11 cellular contexts compared by ENCODE assay signal in genomic region chr16:55501549-55502322, GRCh38. TPM values are rescaled to one million over a fixed set of nuclear protein-coding genes. Genes with fewer than 3 reads are reported as not detected.
DNase-seq lines count a peak whose midpoint lies in the region; ATAC-seq and TF ChIP-seq lines count a peak whose summit lies in the region.
"Had no signal": no experiment of that assay in that cellular context is flagged by ENCODE, and none has a peak within 500 bp of the region (broad histone marks: within the 10 kb centered on the region; RNA-seq: fewer than 3 reads in every experiment).

No MANE protein-coding gene starts in this region.

- H3K36me3 ChIP-seq in left ventricle myocardium inferior, result peaks cover 9% of the 10 kb centered on the region
- H3K36me3 ChIP-seq in kidney epithelial cell (ENCODE audit: control insufficient read depth, insufficient read depth, low read length), result no peaks in the 10 kb centered on the region
- H3K36me3 ChIP-seq: HAP-1 had no signal

- H3K27me3 ChIP-seq in left ventricle myocardium inferior (ENCODE audit: low read depth) (no peaks in the 10 kb centered on the region), kidney epithelial cell (ENCODE audit: control insufficient read depth, insufficient read depth, low read length) (no peaks in the 10 kb centered on the region)
- H3K27me3 ChIP-seq: BLaER1 treated with 17β-estradiol and CSF1 and Interleukin-3, amounts not matched to agents 10 nM and 100 nM had no signal

- CTCF ChIA-PET in activated CD4-positive, alpha-beta T cell treated with anti-CD3 and anti-CD28 coated beads for 36 hours (lab: Charles Lee), result interaction anchor here (0.6 to 1.2 kb wide), 3 partner anchors 11 to 340 kb away, joined by 3 read pairs; no protein-coding TSS in a partner anchor

- H3K36me3 Mint-ChIP-seq in activated CD4-positive, alpha-beta T cell treated with anti-CD3 and anti-CD28 coated beads for 36 hours (ENCODE audit: low read depth), result no peaks in the 10 kb centered on the region

- H3K9me3 ChIP-seq in left ventricle myocardium inferior (replicated peaks), result no peaks in the 10 kb centered on the region
- H3K9me3 ChIP-seq: BLaER1 treated with 17β-estradiol and CSF1 and Interleukin-3, amounts not matched to agents 10 nM and 100 nM; HAP-1 had no signal

- H3K4me3 Mint-ChIP-seq in activated CD4-positive, alpha-beta T cell treated with anti-CD3 and anti-CD28 coated beads for 36 hours, result no peak overlapping the region

- DNase-seq in left ventricle myocardium inferior (no peak), left cardiac atrium (no peak), amniotic epithelial cell (ENCODE audit: low read depth) (peak; percentile 42), kidney epithelial cell (ENCODE audit: low read depth) (no peak), omental fat pad (ENCODE audit: low spot score) (no peak), putamen (ENCODE audit: low spot score) (no peak)
- no peak for DNase-seq in activated CD4-positive, alpha-beta T cell treated with anti-CD3 and anti-CD28 coated beads for 36 hours
- DNase-seq: activated T-cell treated with anti-CD3 and anti-CD28 coated beads, Interleukin-2, amount 50 U/mL, for 1 hour had no signal

- H3K9me3 Mint-ChIP-seq in activated CD4-positive, alpha-beta T cell treated with anti-CD3 and anti-CD28 coated beads for 36 hours (ENCODE audit: low read depth), result no peaks in the 10 kb centered on the region

- TF ChIP-seq CTCF in left ventricle myocardium inferior (IDR thresholded peaks at IDR 0.05; ENCODE audit: borderline replicate concordance) (peak; percentile 21), kidney epithelial cell (IDR thresholded peaks at IDR 0.05; ENCODE audit: insufficient read depth, low read length, poor library complexity, severe bottlenecking) (peak; percentile 44), omental fat pad (IDR thresholded peaks at IDR 0.05) (no peak)

- H3K27ac Mint-ChIP-seq in activated CD4-positive, alpha-beta T cell treated with anti-CD3 and anti-CD28 coated beads for 36 hours, result no peak overlapping the region

- H3K4me3 ChIP-seq in left ventricle myocardium inferior (no peak overlapping the region), kidney epithelial cell (ENCODE audit: low read depth, low read length) (no peak overlapping the region)
- H3K4me3 ChIP-seq: BLaER1 treated with 17β-estradiol and CSF1 and Interleukin-3, amounts not matched to agents 10 nM and 100 nM; HAP-1 had no signal

- peak overlapping the region; percentile 70 for H3K27ac ChIP-seq in left ventricle myocardium inferior (replicated peaks)

- intact Hi-C loops in left ventricle myocardium inferior (cut with micrococcal nuclease), result no loop called here
- intact Hi-C loops in left cardiac atrium (cut with DNase I), result no loop called here
- intact Hi-C loops in activated CD4-positive, alpha-beta T cell treated with anti-CD3 and anti-CD28 coated beads for 36 hours (cut with DNase I, micrococcal nuclease), result no loop called here

- H3K4me1 ChIP-seq in left ventricle myocardium inferior, result peaks cover 56% of the 10 kb centered on the region
- H3K4me1 ChIP-seq: HAP-1 had no signal

- H3K27me3 Mint-ChIP-seq in activated CD4-positive, alpha-beta T cell treated with anti-CD3 and anti-CD28 coated beads for 36 hours, result no peaks in the 10 kb centered on the region

- ATAC-seq in left cardiac atrium, result no peak
- no peak for ATAC-seq in GM21423 (IDR thresholded peaks at IDR 0.05; ENCODE audit: unreplicated experiment)
- no peak for ATAC-seq in omental fat pad (ENCODE audit: low FRiP score)
- ATAC-seq in activated CD4-positive, alpha-beta T cell treated with anti-CD3 and anti-CD28 coated beads for 36 hours, result no peak

- POLR2A ChIA-PET in activated CD4-positive, alpha-beta T cell treated with anti-CD3 and anti-CD28 coated beads for 36 hours (lab: Charles Lee), result no interaction called here

- H3K4me1 Mint-ChIP-seq in activated CD4-positive, alpha-beta T cell treated with anti-CD3 and anti-CD28 coated beads for 36 hours, result peaks cover 17% of the 10 kb centered on the region

RNA-seq across cellular contexts. Expression of gene LPCAT2, which starts 7.1 kb away (rescaled TPM):
- 6.9 TPM for total RNA-seq in left ventricle myocardium inferior
- total RNA-seq in left cardiac atrium, result 10 to 100 TPM; 10.8 to 12.2 TPM
- 3.1 and 4.2 TPM in 2 replicates for total RNA-seq in kidney epithelial cell
- total RNA-seq in omental fat pad, result 10 to 100 TPM in 3 of 4 donors, 1 to 10 TPM in 1; 9.6 to 20.5 (median 15.9) TPM
- total RNA-seq in activated CD4-positive, alpha-beta T cell treated with anti-CD3 and anti-CD28 coated beads for 36 hours, result under 1 TPM; 0.37 to 0.59 TPM

RNA-seq across cellular contexts. Expression of gene MMP2, which starts 22.7 kb away (rescaled TPM):
- total RNA-seq in left ventricle myocardium inferior (87.4 TPM), left cardiac atrium (100 to 1,000 TPM; 153 to 204 TPM), kidney epithelial cell (188 and 216 TPM in 2 replicates), omental fat pad (100 to 1,000 TPM; 217 to 549 (median 381) TPM)
- not detected for total RNA-seq in activated CD4-positive, alpha-beta T cell treated with anti-CD3 and anti-CD28 coated beads for 36 hours

Comparison
In these comparisons a context has a peak if more than half of its experiments do, and no peak if none do; other contexts are left out.
1. CTCF ChIP-seq: peak in left ventricle myocardium inferior (single experiment) and kidney epithelial cell (single experiment); none in omental fat pad (0 of 3).
2. RNA of gene MMP2, which starts 22.7 kb away (total RNA-seq): 217 to 549 TPM in omental fat pad, 153 to 204 TPM in left cardiac atrium, 188 to 216 TPM in kidney epithelial cell and 87.4 TPM in left ventricle myocardium inferior (single experiment); not detected in activated CD4-positive, alpha-beta T cell treated with anti-CD3 and anti-CD28 coated beads for 36 hours; every median in the first group is over 10 times any median in the second.